ENCODE assay signal across 36 cellular contexts in genomic region chr15:80633235-80633634, GRCh38.
"Had no signal": no experiment of that assay in that cellular context is flagged by ENCODE, and none has a peak within 500 bp of the region (broad histone marks: within the 10 kb centered on the region; RNA-seq: fewer than 3 reads in every experiment).

No MANE protein-coding gene starts in this region.

- H3K4me1 Mint-ChIP-seq: activated naive CD4-positive, alpha-beta T cell treated with anti-CD3 and anti-CD28 coated beads, Interleukin-2, amount 10 ng/mL, durations not matched to agents 7 days and 5 days; activated naive CD4-positive, alpha-beta T cell treated with anti-CD3 and anti-CD28 coated beads, Interleukin-2, amount 50 U/mL, for 24 hours; activated naive CD8-positive, alpha-beta T cell treated with anti-CD3 and anti-CD28 coated beads for 36 hours; activated naive CD8-positive, alpha-beta T cell treated with anti-CD3 and anti-CD28 coated beads, Interleukin-2, amount 10 ng/mL, durations not matched to agents 7 days and 5 days; activated naive CD8-positive, alpha-beta T cell treated with anti-CD3 and anti-CD28 coated beads, Interleukin-2, amount 50 U/mL, for 24 hours; activated T-helper 17 cell treated with anti-CD3 and anti-CD28 coated beads, Interleukin-2, amount 50 U/mL, for 72 hours; central memory CD8-positive, alpha-beta T cell had no signal

- H3K27ac Mint-ChIP-seq: activated naive CD4-positive, alpha-beta T cell treated with anti-CD3 and anti-CD28 coated beads for 36 hours; activated naive CD4-positive, alpha-beta T cell treated with anti-CD3 and anti-CD28 coated beads, Interleukin-2, amount 10 ng/mL, durations not matched to agents 7 days and 5 days; activated naive CD4-positive, alpha-beta T cell treated with anti-CD3 and anti-CD28 coated beads, Interleukin-2, amount 50 U/mL, for 24 hours; activated naive CD4-positive, alpha-beta T cell treated with anti-CD3 and anti-CD28 coated beads, Interleukin-2, amount 50 U/mL, for 72 hours; activated naive CD8-positive, alpha-beta T cell; activated naive CD8-positive, alpha-beta T cell treated with anti-CD3 and anti-CD28 coated beads for 36 hours; activated naive CD8-positive, alpha-beta T cell treated with anti-CD3 and anti-CD28 coated beads, Interleukin-2, amount 10 ng/mL, durations not matched to agents 7 days and 5 days; activated naive CD8-positive, alpha-beta T cell treated with anti-CD3 and anti-CD28 coated beads, Interleukin-2, amount 50 U/mL, for 24 hours; activated T-cell treated with anti-CD3 and anti-CD28 coated beads, Interleukin-2, amount 50 U/mL, for 72 hours; activated T-helper 1 cell treated with anti-CD3 and anti-CD28 coated beads, Interleukin-12 subunit alpha, Interleukin-12 subunit beta, Interleukin-2, Interleukin-4 antibody, amounts not matched to agents 30 ng/mL and 10 ng/mL and 1 ng/mL, durations not matched to agents 14 hours and 24 hours and 36 hours; activated T-helper 17 cell treated with anti-CD3 and anti-CD28 coated beads, Interleukin-2, amount 50 U/mL, for 72 hours; activated T-helper 2 cell treated with anti-CD3 and anti-CD28 coated beads, Interferon-gamma antibody, Interleukin-2, Interleukin-4, amounts not matched to agents 10 μg/mL and 5 μg/mL and 100 μg/mL, durations not matched to agents 14 hours and 24 hours and 36 hours; brain had no signal

- H3K4me3 ChIP-seq: adrenal gland, ascending aorta, body of pancreas, breast epithelium, cardiac muscle cell had no signal

- H3K27ac ChIP-seq: adrenal gland, ascending aorta, body of pancreas, brain microvascular endothelial cell, breast epithelium, cardiac muscle cell had no signal

- H3K36me3 ChIP-seq: adrenal gland, ascending aorta, brain microvascular endothelial cell, breast epithelium, cardiac muscle cell had no signal

- ATAC-seq: activated naive CD4-positive, alpha-beta T cell treated with anti-CD3 and anti-CD28 coated beads, Interleukin-2, amount 50 U/mL, for 72 hours; activated naive CD8-positive, alpha-beta T cell treated with anti-CD3 and anti-CD28 coated beads, Interleukin-2, amount 50 U/mL, for 24 hours; activated T-cell treated with anti-CD3 and anti-CD28 coated beads, Interleukin-2, amount 50 U/mL, for 4 hours; activated T-cell treated with anti-CD3 and anti-CD28 coated beads, Interleukin-2, amount 50 U/mL, for 72 hours; activated T-helper 17 cell treated with anti-CD3 and anti-CD28 coated beads, Interleukin-2, amount 50 U/mL, for 72 hours; body of pancreas had no signal

- H3K4me3 Mint-ChIP-seq: activated naive CD4-positive, alpha-beta T cell treated with anti-CD3 and anti-CD28 coated beads for 36 hours; activated naive CD4-positive, alpha-beta T cell treated with anti-CD3 and anti-CD28 coated beads, Interleukin-2, amount 10 ng/mL, durations not matched to agents 7 days and 5 days; activated naive CD4-positive, alpha-beta T cell treated with anti-CD3 and anti-CD28 coated beads, Interleukin-2, amount 50 U/mL, for 24 hours; activated naive CD8-positive, alpha-beta T cell; activated naive CD8-positive, alpha-beta T cell treated with anti-CD3 and anti-CD28 coated beads for 36 hours; activated naive CD8-positive, alpha-beta T cell treated with anti-CD3 and anti-CD28 coated beads, Interleukin-2, amount 10 ng/mL, durations not matched to agents 7 days and 5 days; activated naive CD8-positive, alpha-beta T cell treated with anti-CD3 and anti-CD28 coated beads, Interleukin-2, amount 50 U/mL, for 24 hours; activated T-cell treated with anti-CD3 and anti-CD28 coated beads, Interleukin-2, amount 50 U/mL, for 4 hours; activated T-cell treated with anti-CD3 and anti-CD28 coated beads, Interleukin-2, amount 50 U/mL, for 72 hours; activated T-helper 1 cell treated with anti-CD3 and anti-CD28 coated beads, Interleukin-12 subunit alpha, Interleukin-12 subunit beta, Interleukin-2, Interleukin-4 antibody, amounts not matched to agents 30 ng/mL and 10 ng/mL and 1 ng/mL, durations not matched to agents 14 hours and 24 hours and 36 hours; activated T-helper 17 cell treated with anti-CD3 and anti-CD28 coated beads, Interleukin-2, amount 50 U/mL, for 72 hours; brain; central memory CD8-positive, alpha-beta T cell had no signal

- H3K27me3 ChIP-seq: adrenal gland, ascending aorta, body of pancreas, brain microvascular endothelial cell, breast epithelium, cardiac muscle cell had no signal

- H3K27me3 Mint-ChIP-seq: activated naive CD8-positive, alpha-beta T cell treated with anti-CD3 and anti-CD28 coated beads for 36 hours; brain had no signal

- H3K4me1 ChIP-seq: adrenal gland, ascending aorta, body of pancreas, breast epithelium had no signal

- H3K36me3 Mint-ChIP-seq: activated naive CD4-positive, alpha-beta T cell treated with anti-CD3 and anti-CD28 coated beads, Interleukin-2, amount 10 ng/mL, durations not matched to agents 7 days and 5 days; activated naive CD4-positive, alpha-beta T cell treated with anti-CD3 and anti-CD28 coated beads, Interleukin-2, amount 50 U/mL, for 24 hours; activated naive CD4-positive, alpha-beta T cell treated with anti-CD3 and anti-CD28 coated beads, Interleukin-2, amount 50 U/mL, for 72 hours; activated naive CD8-positive, alpha-beta T cell; activated naive CD8-positive, alpha-beta T cell treated with anti-CD3 and anti-CD28 coated beads for 36 hours; activated naive CD8-positive, alpha-beta T cell treated with anti-CD3 and anti-CD28 coated beads, Interleukin-2, amount 10 ng/mL, durations not matched to agents 7 days and 5 days; brain had no signal

- H3K9me3 Mint-ChIP-seq: activated naive CD4-positive, alpha-beta T cell treated with anti-CD3 and anti-CD28 coated beads for 36 hours; activated naive CD4-positive, alpha-beta T cell treated with anti-CD3 and anti-CD28 coated beads, Interleukin-2, amount 10 ng/mL, durations not matched to agents 7 days and 5 days; activated naive CD4-positive, alpha-beta T cell treated with anti-CD3 and anti-CD28 coated beads, Interleukin-2, amount 50 U/mL, for 24 hours; activated naive CD8-positive, alpha-beta T cell treated with anti-CD3 and anti-CD28 coated beads for 36 hours; activated naive CD8-positive, alpha-beta T cell treated with anti-CD3 and anti-CD28 coated beads, Interleukin-2, amount 10 ng/mL, durations not matched to agents 7 days and 5 days; activated naive CD8-positive, alpha-beta T cell treated with anti-CD3 and anti-CD28 coated beads, Interleukin-2, amount 50 U/mL, for 24 hours; activated T-cell treated with anti-CD3 and anti-CD28 coated beads, Interleukin-2, amount 50 U/mL, for 4 hours; activated T-cell treated with anti-CD3 and anti-CD28 coated beads, Interleukin-2, amount 50 U/mL, for 72 hours; activated T-helper 1 cell treated with anti-CD3 and anti-CD28 coated beads, Interleukin-12 subunit alpha, Interleukin-12 subunit beta, Interleukin-2, Interleukin-4 antibody, amounts not matched to agents 30 ng/mL and 10 ng/mL and 1 ng/mL, durations not matched to agents 14 hours and 24 hours and 36 hours; activated T-helper 17 cell treated with anti-CD3 and anti-CD28 coated beads, Interleukin-2, amount 50 U/mL, for 72 hours; activated T-helper 2 cell treated with anti-CD3 and anti-CD28 coated beads, Interferon-gamma antibody, Interleukin-2, Interleukin-4, amounts not matched to agents 10 μg/mL and 5 μg/mL and 100 μg/mL, durations not matched to agents 14 hours and 24 hours and 36 hours; central memory CD8-positive, alpha-beta T cell had no signal

- H3K9me3 ChIP-seq: adrenal gland, ascending aorta, body of pancreas, breast epithelium had no signal

- DNase-seq: activated effector memory CD4-positive, alpha-beta T cell treated with anti-CD3 and anti-CD28 coated beads, Interleukin-2, amount 50 U/mL, for 16 hours; activated effector memory CD4-positive, alpha-beta T cell treated with Interleukin-2 at 50 U/mL for 16 hours; activated gamma-delta T cell; activated gamma-delta T cell treated with Interleukin-2 at 50 U/mL for 16 hours; activated naive CD4-positive, alpha-beta T cell; activated naive CD4-positive, alpha-beta T cell treated with anti-CD3 and anti-CD28 coated beads for 36 hours; activated naive CD4-positive, alpha-beta T cell treated with anti-CD3 and anti-CD28 coated beads, Interleukin-2, amount 10 ng/mL, durations not matched to agents 7 days and 5 days; activated naive CD4-positive, alpha-beta T cell treated with anti-CD3 and anti-CD28 coated beads, Interleukin-2, amount 50 U/mL, for 16 hours; activated naive CD4-positive, alpha-beta T cell treated with Interleukin-2 at 50 U/mL for 16 hours; activated naive CD8-positive, alpha-beta T cell treated with anti-CD3 and anti-CD28 coated beads for 36 hours; activated naive CD8-positive, alpha-beta T cell treated with anti-CD3 and anti-CD28 coated beads, Interleukin-2, amount 10 ng/mL, durations not matched to agents 7 days and 5 days; activated naive CD8-positive, alpha-beta T cell treated with anti-CD3 and anti-CD28 coated beads, Interleukin-2, amount 50 U/mL, for 24 hours; activated T-cell treated with anti-CD3 and anti-CD28 coated beads, Interleukin-2, amount 50 U/mL, for 4 hours; activated T-cell treated with anti-CD3 and anti-CD28 coated beads, Interleukin-2, amount 50 U/mL, for 48 hours; activated T-cell treated with anti-CD3 and anti-CD28 coated beads, Interleukin-2, amount 50 U/mL, for 72 hours; adrenal gland; amniotic stem cell; amygdala; anterior cingulate cortex; aorta; body of pancreas; brain microvascular endothelial cell; caudate nucleus; central memory CD4-positive, alpha-beta T cell; cerebellar nuclear complex had no signal
